2 cellular contexts compared by ENCODE assay signal in the genomic region with DNA sequence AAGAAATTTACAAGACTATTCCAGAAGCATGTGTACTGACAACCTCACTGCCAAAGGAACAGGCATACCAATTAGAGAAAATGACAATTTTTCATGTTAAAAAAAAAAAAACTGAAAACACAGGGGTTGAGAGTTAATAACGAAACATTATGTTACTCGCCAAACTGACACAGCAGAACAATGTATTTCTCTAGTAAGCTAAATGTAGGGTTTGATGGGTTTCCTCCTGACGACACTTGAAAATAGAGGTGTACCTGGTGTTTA.
TF ChIP-seq lines count a peak whose summit lies in the region.

No MANE protein-coding gene starts in this region.

TF ChIP-seq in A549, 52 proteins besides CTCF, POLR2A, EP300 and RAD21 (continued from another document):
- TF ChIP-seq, protein P1, sequence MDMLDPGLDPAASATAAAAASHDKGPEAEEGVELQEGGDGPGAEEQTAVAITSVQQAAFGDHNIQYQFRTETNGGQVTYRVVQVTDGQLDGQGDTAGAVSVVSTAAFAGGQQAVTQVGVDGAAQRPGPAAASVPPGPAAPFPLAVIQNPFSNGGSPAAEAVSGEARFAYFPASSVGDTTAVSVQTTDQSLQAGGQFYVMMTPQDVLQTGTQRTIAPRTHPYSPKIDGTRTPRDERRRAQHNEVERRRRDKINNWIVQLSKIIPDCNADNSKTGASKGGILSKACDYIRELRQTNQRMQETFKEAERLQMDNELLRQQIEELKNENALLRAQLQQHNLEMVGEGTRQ (IDR thresholded peaks at IDR 0.05): no peak
- TF ChIP-seq RNF2 (IDR thresholded peaks at IDR 0.05; ENCODE audit: borderline replicate concordance, low read depth): no peak
- no peak for TF ChIP-seq HDAC2 (IDR thresholded peaks at IDR 0.05)
- TF ChIP-seq RCOR1 (IDR thresholded peaks at IDR 0.05; ENCODE audit: low read depth, low read length): no peak
- TF ChIP-seq, protein P2, sequence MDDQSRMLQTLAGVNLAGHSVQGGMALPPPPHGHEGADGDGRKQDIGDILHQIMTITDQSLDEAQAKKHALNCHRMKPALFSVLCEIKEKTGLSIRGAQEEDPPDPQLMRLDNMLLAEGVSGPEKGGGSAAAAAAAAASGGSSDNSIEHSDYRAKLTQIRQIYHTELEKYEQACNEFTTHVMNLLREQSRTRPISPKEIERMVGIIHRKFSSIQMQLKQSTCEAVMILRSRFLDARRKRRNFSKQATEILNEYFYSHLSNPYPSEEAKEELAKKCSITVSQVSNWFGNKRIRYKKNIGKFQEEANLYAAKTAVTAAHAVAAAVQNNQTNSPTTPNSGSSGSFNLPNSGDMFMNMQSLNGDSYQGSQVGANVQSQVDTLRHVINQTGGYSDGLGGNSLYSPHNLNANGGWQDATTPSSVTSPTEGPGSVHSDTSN (IDR thresholded peaks at IDR 0.05): no peak
- TF ChIP-seq, protein P3, sequence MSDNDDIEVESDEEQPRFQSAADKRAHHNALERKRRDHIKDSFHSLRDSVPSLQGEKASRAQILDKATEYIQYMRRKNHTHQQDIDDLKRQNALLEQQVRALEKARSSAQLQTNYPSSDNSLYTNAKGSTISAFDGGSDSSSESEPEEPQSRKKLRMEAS (IDR thresholded peaks at IDR 0.05): no peak
- no peak for TF ChIP-seq JUNB (IDR thresholded peaks at IDR 0.05)
- TF ChIP-seq HOXB5 (CRISPR knock-in tag; IDR thresholded peaks at IDR 0.05): no peak
- no peak for TF ChIP-seq NPAS2 (CRISPR knock-in tag; IDR thresholded peaks at IDR 0.05; ENCODE audit: borderline replicate concordance)
- TF ChIP-seq, protein P4, sequence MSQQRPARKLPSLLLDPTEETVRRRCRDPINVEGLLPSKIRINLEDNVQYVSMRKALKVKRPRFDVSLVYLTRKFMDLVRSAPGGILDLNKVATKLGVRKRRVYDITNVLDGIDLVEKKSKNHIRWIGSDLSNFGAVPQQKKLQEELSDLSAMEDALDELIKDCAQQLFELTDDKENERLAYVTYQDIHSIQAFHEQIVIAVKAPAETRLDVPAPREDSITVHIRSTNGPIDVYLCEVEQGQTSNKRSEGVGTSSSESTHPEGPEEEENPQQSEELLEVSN (IDR thresholded peaks at IDR 0.05; ENCODE audit: borderline replicate concordance, low read depth): no peak

TF ChIP-seq in IMR-90, 13 proteins besides CTCF, POLR2A, EP300 and RAD21 (continued from another document):
- TF ChIP-seq, protein P1 (IDR thresholded peaks at IDR 0.05; ENCODE audit: low read depth, low read length): no peak
- TF ChIP-seq MAFK (IDR thresholded peaks at IDR 0.05; ENCODE audit: low read depth, low read length): no peak
- no peak for TF ChIP-seq FOS (IDR thresholded peaks at IDR 0.05; ENCODE audit: low read depth, low read length)
- TF ChIP-seq CHD1 (IDR thresholded peaks at IDR 0.05; ENCODE audit: low read depth, low read length): no peak
- TF ChIP-seq MXI1 (IDR thresholded peaks at IDR 0.05; ENCODE audit: borderline replicate concordance, low read depth, low read length): no peak
- TF ChIP-seq RFX5 (IDR thresholded peaks at IDR 0.05; ENCODE audit: low read depth, low read length): no peak
- TF ChIP-seq, protein P5, sequence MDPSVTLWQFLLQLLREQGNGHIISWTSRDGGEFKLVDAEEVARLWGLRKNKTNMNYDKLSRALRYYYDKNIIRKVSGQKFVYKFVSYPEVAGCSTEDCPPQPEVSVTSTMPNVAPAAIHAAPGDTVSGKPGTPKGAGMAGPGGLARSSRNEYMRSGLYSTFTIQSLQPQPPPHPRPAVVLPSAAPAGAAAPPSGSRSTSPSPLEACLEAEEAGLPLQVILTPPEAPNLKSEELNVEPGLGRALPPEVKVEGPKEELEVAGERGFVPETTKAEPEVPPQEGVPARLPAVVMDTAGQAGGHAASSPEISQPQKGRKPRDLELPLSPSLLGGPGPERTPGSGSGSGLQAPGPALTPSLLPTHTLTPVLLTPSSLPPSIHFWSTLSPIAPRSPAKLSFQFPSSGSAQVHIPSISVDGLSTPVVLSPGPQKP (IDR thresholded peaks at IDR 0.05; ENCODE audit: borderline replicate concordance, low read depth, low read length): no peak
- TF ChIP-seq NFE2L2 (IDR thresholded peaks at IDR 0.05; ENCODE audit: low read depth, low read length): no peak
- TF ChIP-seq BHLHE40 (IDR thresholded peaks at IDR 0.05; ENCODE audit: low read depth, low read length): no peak
TF ChIP-seq in IMR-90: peak in this region for 0.
